Comparison of ENCODE assay signal across 8 cellular contexts in the genomic region with DNA sequence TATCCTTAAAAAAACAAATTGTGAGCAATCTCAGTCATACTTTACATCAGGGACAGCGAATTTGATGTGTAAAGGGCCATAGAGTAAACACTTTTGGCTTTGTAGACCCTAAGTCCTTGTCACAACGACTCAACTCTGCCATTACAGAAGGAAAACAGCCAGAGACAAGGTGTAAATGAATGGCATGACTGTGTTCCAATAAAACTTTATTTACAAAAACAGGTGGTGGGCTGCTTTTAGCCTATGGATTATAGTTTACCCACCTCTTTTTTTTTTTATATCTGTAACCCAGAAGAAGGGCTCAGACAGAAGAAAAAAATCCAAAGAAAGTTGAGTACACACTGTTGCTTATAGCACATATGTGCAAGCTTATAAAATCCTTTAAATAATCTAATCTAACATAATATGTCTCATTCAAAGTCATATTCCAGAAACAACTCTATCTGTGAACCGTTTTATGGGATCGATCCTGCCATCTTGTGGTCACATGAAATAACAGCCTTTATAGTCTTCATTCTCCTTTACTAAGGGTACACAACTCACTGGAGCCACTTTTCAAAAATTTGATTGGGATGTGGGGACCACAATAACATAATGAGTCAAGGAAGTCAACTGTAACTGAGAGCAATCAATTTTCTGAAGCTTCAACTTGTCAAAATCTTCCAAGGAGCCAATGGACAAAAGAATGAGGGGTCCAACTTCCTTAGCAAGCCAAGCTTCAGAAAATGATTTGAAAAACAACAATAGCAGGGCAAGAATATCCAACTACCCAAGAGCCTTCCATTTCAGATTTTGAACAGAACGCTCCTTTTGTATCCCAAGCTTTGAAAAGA.
A peak's percentile ranks its signal among the peaks of the same experiment; 100 is the strongest.
DNase-seq lines count a peak whose midpoint lies in the region; ATAC-seq, FAIRE-seq and TF ChIP-seq lines count a peak whose summit lies in the region.

No MANE protein-coding gene starts in this region.

- peak overlapping the region; percentile 94 for H3K27ac Mint-ChIP-seq in CD8-positive, alpha-beta T cell
- no peak overlapping the region; a peak in 1 of 7 replicates for H3K27ac Mint-ChIP-seq in H9

- H3T11ph ChIP-seq in H9 (ENCODE audit: low read length), result no peak overlapping the region

- no peaks in the 10 kb centered on the region for H3K23me2 ChIP-seq in H9 (ENCODE audit: insufficient read length, low read depth, low read length, poor library complexity, severe bottlenecking)

- no peak overlapping the region for H3K4ac ChIP-seq in H9 (ENCODE audit: low read depth, low read length)

- H2BK120ac ChIP-seq in H9 (ENCODE audit: low read depth, low read length, poor library complexity, severe bottlenecking), result no peak overlapping the region

- in situ Hi-C loops in HepG2 (cut with HindIII; ENCODE audit: extremely low pct_ligation_motif_present, low pct_unique_long_range_greater_than_20kb), result loop anchor here (5.0 kb wide), 1 partner anchor 83 kb away; no protein-coding TSS in a partner anchor

- no peaks in the 10 kb centered on the region for H3K27me3 Mint-ChIP-seq in CD8-positive, alpha-beta T cell (ENCODE audit: low read depth)
- H3K27me3 Mint-ChIP-seq in H9 (ENCODE audit: low read depth), result no peaks in the 10 kb centered on the region

- peaks cover 71% of the 10 kb centered on the region for H3K4me1 Mint-ChIP-seq in CD8-positive, alpha-beta T cell (ENCODE audit: low read depth)
- H3K4me1 Mint-ChIP-seq in H9, result 0 out of 4 replicates have a peak, but pooled peaks cover 0 to 7% of the 10 kb centered on the region in 2 experiments

- no peak overlapping the region for H4K8ac ChIP-seq in H9 (replicated peaks; ENCODE audit: insufficient read length, low read depth, low read length)

- intact Hi-C loops in CD8-positive, alpha-beta T cell (cut with DNase I, micrococcal nuclease), result loop anchor here (1.0 to 10.0 kb wide), 9 partner anchors 21 to 554 kb away; partner anchors contain the start of gene SCAF4 (in 1 of the 2)
- intact Hi-C loops in breast epithelium (cut with DNase I; ENCODE audit: low total_unique reads), result loop anchor here (10.0 kb wide), 1 partner anchor 86 kb away; no protein-coding TSS in a partner anchor
- intact Hi-C loops in HepG2 (cut with micrococcal nuclease; ENCODE audit: unreplicated experiment), result loop anchor here (1.0 kb wide), 1 partner anchor 82 kb away; no protein-coding TSS in a partner anchor

- H3K36me3 Mint-ChIP-seq in CD8-positive, alpha-beta T cell, result no peaks in the 10 kb centered on the region
- peaks cover 0 to 10% (median 7%) of the 10 kb centered on the region in 3 experiments; a peak in 5 of 7 replicates for H3K36me3 Mint-ChIP-seq in H9 (ENCODE audit: insufficient read depth in 1 of 3, low read depth in 3 of 3)

- peak overlapping the region; percentile 2 for H3K27ac ChIP-seq in CD8-positive, alpha-beta T cell (ENCODE audit: low read depth, low read length)
- H3K27ac ChIP-seq in H9 (ENCODE audit: insufficient read length, low read depth, low read length) (no peak overlapping the region), OCI-LY3 (ENCODE audit: low read length) (no peak overlapping the region), breast epithelium (no peak overlapping the region), HepG2 (ENCODE audit: extremely low read length, insufficient read depth, low read length) (no peak overlapping the region)

- H2AFZ ChIP-seq in H9 (ENCODE audit: low read length) (no peak overlapping the region), OCI-LY3 (ENCODE audit: low read depth, low read length) (no peak overlapping the region), HepG2 (ENCODE audit: low read length) (no peak overlapping the region)

- H3K36me3 ChIP-seq in CD8-positive, alpha-beta T cell (ENCODE audit: insufficient read depth, low read length), result no peaks in the 10 kb centered on the region
- H3K36me3 ChIP-seq in OCI-LY3 (replicated peaks; ENCODE audit: low read depth, low read length) (no peaks in the 10 kb centered on the region), breast epithelium (no peaks in the 10 kb centered on the region), HepG2 (replicated peaks in 1 of 2; ENCODE audit: control insufficient read depth in 1 of 2, insufficient read depth in 2 of 2, low read length in 2 of 2) (no peaks in the 10 kb centered on the region)

- H3K14ac ChIP-seq in H9 (ENCODE audit: insufficient read depth, low read length), result no peak overlapping the region

- no peaks in the 10 kb centered on the region for H3K9me3 ChIP-seq in CD8-positive, alpha-beta T cell (ENCODE audit: low read length)
- H3K9me3 ChIP-seq in H9 (ENCODE audit: control insufficient read depth, low read depth, low read length) (no peaks in the 10 kb centered on the region), OCI-LY3 (ENCODE audit: insufficient read depth, low read length) (no peaks in the 10 kb centered on the region), breast epithelium (no peaks in the 10 kb centered on the region), HepG2 (ENCODE audit: low read length) (no peaks in the 10 kb centered on the region)

- peaks cover 68% of the 10 kb centered on the region for H3K4me1 ChIP-seq in CD8-positive, alpha-beta T cell (ENCODE audit: insufficient read depth, low read length)
- H3K4me1 ChIP-seq in H9 (ENCODE audit: insufficient read depth, low read length), result no peaks in the 10 kb centered on the region
- H3K4me1 ChIP-seq in OCI-LY3 (ENCODE audit: low read length), result peaks cover 6% of the 10 kb centered on the region
- no peaks in the 10 kb centered on the region for H3K4me1 ChIP-seq in breast epithelium
- no peaks in the 10 kb centered on the region for H3K4me1 ChIP-seq in HepG2 (ENCODE audit: insufficient read depth, low read length)

- WGBS in H9 (ENCODE audit: extremely low coverage, insufficient read length, low lambda C conversion rate), result no CpG with 5 or more reads among the region's 5 CpGs
- 15% methylated on average over 5 of the region's 5 CpGs for WGBS in HepG2 (ENCODE audit: low lambda C conversion rate)

- no peak overlapping the region for H2BK15ac ChIP-seq in H9 (ENCODE audit: low read depth, low read length)

- H4K5ac ChIP-seq in H9 (ENCODE audit: insufficient read length, low read depth, low read length), result no peak overlapping the region

- no peak overlapping the region for H3K56ac ChIP-seq in H9 (ENCODE audit: insufficient read length, low read depth, low read length)

- no peak for ATAC-seq in CD8-positive, alpha-beta T cell
- ATAC-seq in HepG2, result peak; percentile 70
- no peak for ATAC-seq in HG02571 (IDR thresholded peaks at IDR 0.05; ENCODE audit: unreplicated experiment)
- no peak for ATAC-seq in HG02981 (IDR thresholded peaks at IDR 0.05; ENCODE audit: unreplicated experiment)

- H2BK5ac ChIP-seq in H9 (ENCODE audit: insufficient read length, low read length), result no peak overlapping the region

- H3K23ac ChIP-seq in H9 (ENCODE audit: insufficient read length, low read depth, low read length), result no peak overlapping the region

- H3K18ac ChIP-seq in H9 (ENCODE audit: insufficient read length, low read depth, low read length), result no peak overlapping the region

- TF ChIP-seq CTCF in CD8-positive, alpha-beta T cell (IDR thresholded peaks at IDR 0.05), result peak; percentile 35
- TF ChIP-seq CTCF in H9 (conservative IDR thresholded peaks at IDR 0.05) (peak; percentile 73), OCI-LY3 (IDR thresholded peaks at IDR 0.05; ENCODE audit: low read depth, low read length) (peak; percentile 65), breast epithelium (IDR thresholded peaks at IDR 0.05) (peak in 2 of 3 donors; percentile 26 to 31), HepG2 (CRISPR knock-in tag; IDR thresholded peaks at IDR 0.05) (peak; percentile 55)

- no peak for TF ChIP-seq RAD21 in HepG2 (CRISPR knock-in tag; IDR thresholded peaks at IDR 0.05)

- no peak overlapping the region for H3K4me2 ChIP-seq in H9 (ENCODE audit: insufficient read depth, insufficient read length, low read length)
- no peak overlapping the region for H3K4me2 ChIP-seq in OCI-LY3 (ENCODE audit: low read length)
- H3K4me2 ChIP-seq in HepG2 (ENCODE audit: low read depth, low read length), result no peak overlapping the region

- BruUV-seq in HepG2 (replicated peaks; lab: Mats Ljungman, UMichigan), result no TSS peak

- CTCF ChIA-PET in CD8-positive, alpha-beta T cell (lab: Charles Lee), result interaction anchor here (0.7 to 5.8 kb wide), 28 partner anchors 7 to 421 kb away, joined by 3 to 101 read pairs (median 6); no protein-coding TSS in a partner anchor
- CTCF ChIA-PET in HepG2 (lab: Yijun Ruan, JAX; ENCODE audit: low intra/inter-chr PET ratio, low total read pairs), result interaction anchor here (2.6 kb wide), 1 partner anchor 81 kb away, joined by 21 read pairs; no protein-coding TSS in a partner anchor

- no peak overlapping the region for H2BK12ac ChIP-seq in H9 (ENCODE audit: insufficient read length, low read depth, low read length)

- H3K27me3 ChIP-seq in CD8-positive, alpha-beta T cell (ENCODE audit: insufficient read depth, low read length), result no peaks in the 10 kb centered on the region
- H3K27me3 ChIP-seq in H9 (ENCODE audit: insufficient read depth, low read length), result no peaks in the 10 kb centered on the region
- no peaks in the 10 kb centered on the region; the same call in 1 of the 2 replicates for H3K27me3 ChIP-seq in OCI-LY3 (ENCODE audit: low read depth, low read length)
- no peaks in the 10 kb centered on the region for H3K27me3 ChIP-seq in breast epithelium
- H3K27me3 ChIP-seq in HepG2 (ENCODE audit: control insufficient read depth in 1 of 2, insufficient read depth in 2 of 2, low read length in 2 of 2), result no peaks in the 10 kb centered on the region

- H2AK5ac ChIP-seq in H9 (ENCODE audit: insufficient read length, low read length), result no peak overlapping the region

- H3K79me1 ChIP-seq in H9 (ENCODE audit: insufficient read depth, low read depth, low read length, poor library complexity, severe bottlenecking), result no peaks in the 10 kb centered on the region

- no peaks in the 10 kb centered on the region for H3K79me2 ChIP-seq in H9 (ENCODE audit: insufficient read depth, low read length)
- H3K79me2 ChIP-seq in OCI-LY3 (ENCODE audit: low read length), result no peaks in the 10 kb centered on the region
- H3K79me2 ChIP-seq in HepG2 (ENCODE audit: insufficient read depth, low read length), result no peaks in the 10 kb centered on the region

- H3K4me3 Mint-ChIP-seq in CD8-positive, alpha-beta T cell, result peak overlapping the region; percentile 62
- no peak overlapping the region for H3K4me3 Mint-ChIP-seq in H9

- peak; percentile 40 for FAIRE-seq in HepG2 (lab: Jason Lieb, UNC)

- TF ChIP-seq POLR2A in breast epithelium (IDR thresholded peaks at IDR 0.05) (no peak), HepG2 (IDR thresholded peaks at IDR 0.05; ENCODE audit: insufficient read depth in 1 of 2, low read depth in 2 of 2, low read length in 2 of 2) (no peak)

- no peak overlapping the region for H4K91ac ChIP-seq in H9 (ENCODE audit: insufficient read length, low read depth, low read length)

- H4K20me1 ChIP-seq in H9 (ENCODE audit: control insufficient read depth, insufficient read depth, insufficient read length), result no peaks in the 10 kb centered on the region
- no peaks in the 10 kb centered on the region for H4K20me1 ChIP-seq in OCI-LY3 (ENCODE audit: insufficient read depth, low read length)
- H4K20me1 ChIP-seq in HepG2 (ENCODE audit: insufficient read depth, low read length), result no peaks in the 10 kb centered on the region

- no peak overlapping the region for H2BK20ac ChIP-seq in H9 (ENCODE audit: low read depth, low read length, poor library complexity, severe bottlenecking)

- peak in 1 of 7 experiments; percentile 24 for DNase-seq in CD8-positive, alpha-beta T cell
- DNase-seq in H9, result no peak
- DNase-seq in breast epithelium (ENCODE audit: low spot score in 2 of 2), result no peak
- DNase-seq in HepG2 (ENCODE audit: low spot score), result peak; percentile 13
- no peak for DNase-seq in stimulated activated CD4-positive, alpha-beta T cell treated with anti-CD3 and anti-CD28 coated beads, Interleukin-4, amount 100 ng/mL, for 4 hours

- POLR2A ChIA-PET in CD8-positive, alpha-beta T cell (lab: Charles Lee), result interaction anchor here (0.6 to 2.2 kb wide), 10 partner anchors 11 to 204 kb away, joined by 3 to 14 read pairs (median 4); no protein-coding TSS in a partner anchor
- POLR2A ChIA-PET in HepG2 (lab: Yijun Ruan, JAX), result no interaction called here

- H3K4me3 ChIP-seq in CD8-positive, alpha-beta T cell (ENCODE audit: low read depth, low read length), result no peak overlapping the region
- H3K4me3 ChIP-seq in OCI-LY3 (ENCODE audit: low read length) (no peak overlapping the region), breast epithelium (no peak overlapping the region), HepG2 (replicated peaks in 1 of 3; ENCODE audit: insufficient read depth in 1 of 3, low read depth in 2 of 3, low read length in 3 of 3) (no peak overlapping the region)

- H3K9ac ChIP-seq in H9 (ENCODE audit: extremely low read depth, insufficient read length, low read length) (no peak overlapping the region), OCI-LY3 (ENCODE audit: low read length) (no peak overlapping the region), HepG2 (ENCODE audit: insufficient read depth, low read depth, low read length) (no peak overlapping the region)

- H3K9me3 Mint-ChIP-seq in CD8-positive, alpha-beta T cell, result no peaks in the 10 kb centered on the region
- no peaks in the 10 kb centered on the region for H3K9me3 Mint-ChIP-seq in H9

- no peak for TF ChIP-seq EP300 in HepG2 (IDR thresholded peaks at IDR 0.05; ENCODE audit: low read depth in 2 of 2, low read length in 2 of 2)
- TF ChIP-seq EP300 in HepG2 (CRISPR knock-in tag; IDR thresholded peaks at IDR 0.05; ENCODE audit: borderline replicate concordance), result no peak
